ENCODE assay signal across 10 cellular contexts in genomic region chr5:138755084-138755748, GRCh38. TPM values are rescaled to one million over a fixed set of nuclear protein-coding genes. Genes with fewer than 3 reads are reported as not detected.
A peak's percentile ranks its signal among the peaks of the same experiment; 100 is the strongest.
DNase-seq lines count a peak whose midpoint lies in the region; ATAC-seq and TF ChIP-seq lines count a peak whose summit lies in the region.
"Had no signal": no experiment of that assay in that cellular context is flagged by ENCODE, and none has a peak within 500 bp of the region (broad histone marks: within the 10 kb centered on the region; RNA-seq: fewer than 3 reads in every experiment).

No MANE protein-coding gene starts in this region.

- intact Hi-C loops in activated CD4-positive, alpha-beta memory T cell treated with anti-CD3 and anti-CD28 coated beads for 36 hours (cut with micrococcal nuclease) = loop anchor here (1.0 to 10.0 kb wide), 3 partner anchors 17 to 590 kb away; partner anchors contain the start of genes HSPA9 and PAIP2

- H3K27me3 Mint-ChIP-seq in activated CD4-positive, alpha-beta memory T cell treated with anti-CD3 and anti-CD28 coated beads, Interleukin-2, amount 10 ng/mL, durations not matched to agents 7 days and 5 days = peaks cover 11% of the 10 kb centered on the region
- H3K27me3 Mint-ChIP-seq in activated CD4-positive, alpha-beta memory T cell treated with anti-CD3 and anti-CD28 coated beads for 36 hours = peaks cover 22% of the 10 kb centered on the region

- no peak for DNase-seq in activated CD4-positive, alpha-beta memory T cell treated with anti-CD3 and anti-CD28 coated beads, Interleukin-2, amount 10 ng/mL, durations not matched to agents 7 days and 5 days
- no peak for DNase-seq in activated CD4-positive, alpha-beta memory T cell treated with anti-CD3 and anti-CD28 coated beads for 36 hours
- DNase-seq in MM.1S = no peak
- DNase-seq in foreskin keratinocyte = no peak
- no peak for DNase-seq in globus pallidus (ENCODE audit: low spot score)
- DNase-seq in GOT3 (lab: John Stamatoyannopoulos, UW) = no peak
- DNase-seq: activated CD4-positive, alpha-beta T cell treated with anti-CD3 and anti-CD28 coated beads for 1 hour; COR-L47 had no signal

- H3K79me2 ChIP-seq in MM.1S (ENCODE audit: low read length) = peaks cover 64% of the 10 kb centered on the region

- ATAC-seq in foreskin keratinocyte = no peak
- no peak for ATAC-seq in HG02678 (IDR thresholded peaks at IDR 0.05; ENCODE audit: unreplicated experiment)

- H3K9ac ChIP-seq in MM.1S (ENCODE audit: low read length) = no peak overlapping the region
- no peak overlapping the region for H3K9ac ChIP-seq in stomach smooth muscle (ENCODE audit: low read length in 2 of 2)

- TF ChIP-seq CTCF in MM.1S (IDR thresholded peaks at IDR 0.05; ENCODE audit: low read length) = no peak
- TF ChIP-seq CTCF in foreskin keratinocyte (conservative IDR thresholded peaks at IDR 0.05) = no peak

- no peaks in the 10 kb centered on the region for H3F3A ChIP-seq in MM.1S (ENCODE audit: insufficient read depth, low read length)

- H3K4me1 ChIP-seq in MM.1S (ENCODE audit: low read length) (peaks cover 24% of the 10 kb centered on the region), foreskin keratinocyte (no peaks in the 10 kb centered on the region), stomach smooth muscle (ENCODE audit: control insufficient read depth, insufficient read depth, low read length) (peaks cover 30% of the 10 kb centered on the region)

- CTCF ChIA-PET in activated CD4-positive, alpha-beta memory T cell treated with anti-CD3 and anti-CD28 coated beads, Interleukin-2, amount 10 ng/mL, durations not matched to agents 7 days and 5 days (lab: Charles Lee) = interaction anchor here (0.6 kb wide), 1 partner anchor 382 kb away, joined by 3 read pairs; no protein-coding TSS in a partner anchor
- CTCF ChIA-PET in activated CD4-positive, alpha-beta memory T cell treated with anti-CD3 and anti-CD28 coated beads for 36 hours (lab: Charles Lee) = no interaction called here

- peak overlapping the region; percentile 73 for H3K4me3 Mint-ChIP-seq in activated CD4-positive, alpha-beta memory T cell treated with anti-CD3 and anti-CD28 coated beads, Interleukin-2, amount 10 ng/mL, durations not matched to agents 7 days and 5 days
- no peak overlapping the region for H3K4me3 Mint-ChIP-seq in activated CD4-positive, alpha-beta memory T cell treated with anti-CD3 and anti-CD28 coated beads for 36 hours

- no peak overlapping the region for H3K27ac Mint-ChIP-seq in activated CD4-positive, alpha-beta memory T cell treated with anti-CD3 and anti-CD28 coated beads, Interleukin-2, amount 10 ng/mL, durations not matched to agents 7 days and 5 days
- H3K27ac Mint-ChIP-seq in activated CD4-positive, alpha-beta memory T cell treated with anti-CD3 and anti-CD28 coated beads for 36 hours = no peak overlapping the region

- H3K9me2 ChIP-seq in MM.1S (replicated peaks; ENCODE audit: insufficient read depth, low read length) = no peaks in the 10 kb centered on the region

- H3K36me3 ChIP-seq in MM.1S (replicated peaks; ENCODE audit: insufficient read depth, low read length) (no peaks in the 10 kb centered on the region), stomach smooth muscle (ENCODE audit: control insufficient read depth in 2 of 2, insufficient read depth in 2 of 2, low read length in 2 of 2) (peaks cover 0 to 7% of the 10 kb centered on the region in 2 donors)

- H3K4me1 Mint-ChIP-seq in activated CD4-positive, alpha-beta memory T cell treated with anti-CD3 and anti-CD28 coated beads, Interleukin-2, amount 10 ng/mL, durations not matched to agents 7 days and 5 days = peaks cover 42% of the 10 kb centered on the region
- H3K4me1 Mint-ChIP-seq in activated CD4-positive, alpha-beta memory T cell treated with anti-CD3 and anti-CD28 coated beads for 36 hours (ENCODE audit: low read depth) = peaks cover 34% of the 10 kb centered on the region

- peak overlapping the region; percentile 68; the same call in 1 of the 2 replicates for H3K4me2 ChIP-seq in MM.1S (ENCODE audit: low read depth, low read length)

- H2AFZ ChIP-seq in MM.1S (ENCODE audit: low read length) = no peak overlapping the region

- POLR2A ChIA-PET in activated CD4-positive, alpha-beta memory T cell treated with anti-CD3 and anti-CD28 coated beads, Interleukin-2, amount 10 ng/mL, durations not matched to agents 7 days and 5 days (lab: Charles Lee) = no interaction called here
- POLR2A ChIA-PET in activated CD4-positive, alpha-beta memory T cell treated with anti-CD3 and anti-CD28 coated beads for 36 hours (lab: Charles Lee) = no interaction called here

- H3K36me3 Mint-ChIP-seq in activated CD4-positive, alpha-beta memory T cell treated with anti-CD3 and anti-CD28 coated beads, Interleukin-2, amount 10 ng/mL, durations not matched to agents 7 days and 5 days (ENCODE audit: low read depth) = peaks cover 24% of the 10 kb centered on the region
- peaks cover 8% of the 10 kb centered on the region for H3K36me3 Mint-ChIP-seq in activated CD4-positive, alpha-beta memory T cell treated with anti-CD3 and anti-CD28 coated beads for 36 hours

- no peaks in the 10 kb centered on the region for H3K9me3 Mint-ChIP-seq in activated CD4-positive, alpha-beta memory T cell treated with anti-CD3 and anti-CD28 coated beads, Interleukin-2, amount 10 ng/mL, durations not matched to agents 7 days and 5 days
- no peaks in the 10 kb centered on the region for H3K9me3 Mint-ChIP-seq in activated CD4-positive, alpha-beta memory T cell treated with anti-CD3 and anti-CD28 coated beads for 36 hours

- no peaks in the 10 kb centered on the region for H3K9me3 ChIP-seq in MM.1S (replicated peaks; ENCODE audit: insufficient read depth, low read length)
- H3K9me3 ChIP-seq in stomach smooth muscle (ENCODE audit: control insufficient read depth in 2 of 2, low read length in 2 of 2) = no peaks in the 10 kb centered on the region

- H3K4me3 ChIP-seq in MM.1S (ENCODE audit: low read length) (no peak overlapping the region), stomach smooth muscle (ENCODE audit: low read length in 2 of 2) (peak overlapping the region in 1 of 2 donors; percentile 29)

- H3K27ac ChIP-seq in MM.1S (ENCODE audit: low read length) (no peak overlapping the region), foreskin keratinocyte (peak overlapping the region; percentile 8), stomach smooth muscle (ENCODE audit: low read length) (peak overlapping the region; percentile 93)

- H3K27me3 ChIP-seq in MM.1S (replicated peaks; ENCODE audit: insufficient read depth, low read length) (no peaks in the 10 kb centered on the region), foreskin keratinocyte (no peaks in the 10 kb centered on the region), stomach smooth muscle (ENCODE audit: control insufficient read depth in 1 of 2, insufficient read depth in 2 of 2, low read length in 2 of 2) (no peaks in the 10 kb centered on the region)

- H4K20me1 ChIP-seq in MM.1S (ENCODE audit: insufficient read depth, low read length) = no peaks in the 10 kb centered on the region

RNA-seq across cellular contexts. Expression of gene CTNNA1, which starts 2.0 kb away (rescaled TPM):
- 10 to 100 TPM; 79.8 to 90.5 TPM for total RNA-seq in activated CD4-positive, alpha-beta memory T cell treated with anti-CD3 and anti-CD28 coated beads, Interleukin-2, amount 10 ng/mL, durations not matched to agents 7 days and 5 days
- 10 to 100 TPM; 82.8 to 89.5 TPM for total RNA-seq in activated CD4-positive, alpha-beta memory T cell treated with anti-CD3 and anti-CD28 coated beads for 36 hours
- total RNA-seq in foreskin keratinocyte = 250 and 266 TPM in 2 replicates
- 146 and 149 TPM in 2 replicates for polyA plus RNA-seq in foreskin keratinocyte
